ENCODE assay signal across 8 cellular contexts in genomic region chr12:76558684-76559276, GRCh38. TPM values are rescaled to one million over a fixed set of nuclear protein-coding genes. Genes with fewer than 3 reads are reported as not detected.
A peak's percentile ranks its signal among the peaks of the same experiment; 100 is the strongest.
DNase-seq lines count a peak whose midpoint lies in the region; ATAC-seq and TF ChIP-seq lines count a peak whose summit lies in the region.

No MANE protein-coding gene starts in this region.

- H3K36me3 ChIP-seq in CD8-positive, alpha-beta memory T cell (ENCODE audit: insufficient read depth, low read length): no peaks in the 10 kb centered on the region
- H3K36me3 ChIP-seq in testis (ENCODE audit: low read depth, missing control alignments): no peaks in the 10 kb centered on the region

- peaks cover 41 to 56% (median 47%) of the 10 kb centered on the region in 3 donors for H3K4me1 Mint-ChIP-seq in CD8-positive, alpha-beta memory T cell

- peak overlapping the region; percentile 98 for H3K27ac ChIP-seq in CD8-positive, alpha-beta memory T cell (ENCODE audit: low read depth, low read length)
- peak overlapping the region; percentile 90 for H3K27ac ChIP-seq in foreskin keratinocyte
- peak overlapping the region; percentile 95 for H3K27ac ChIP-seq in testis

- POLR2A ChIA-PET in CD8-positive, alpha-beta memory T cell (lab: Charles Lee): interaction anchor here (0.6 to 2.7 kb wide), 10 partner anchors 101 to 1168 kb away, joined by 3 to 19 read pairs (median 4); partner anchors contain the start of genes BBS10, GLIPR1L2, NAP1L1 and PHLDA1

- peak overlapping the region; percentile 92 to 99 (median 97) for H3K4me3 Mint-ChIP-seq in CD8-positive, alpha-beta memory T cell

- peaks cover 0 to 20% (median 2%) of the 10 kb centered on the region in 3 donors for H3K36me3 Mint-ChIP-seq in CD8-positive, alpha-beta memory T cell

- H3K9me3 Mint-ChIP-seq in CD8-positive, alpha-beta memory T cell: no peaks in the 10 kb centered on the region

- DNase-seq in CD8-positive, alpha-beta memory T cell: peak; percentile 81 to 94 (median 91)
- peak; percentile 10 for DNase-seq in HS-5 (ENCODE audit: low read depth)
- DNase-seq in RKO (ENCODE audit: low spot score): peak; percentile 67
- peak; percentile 69 for DNase-seq in activated T-helper 9 cell treated with anti-CD3 and anti-CD28 coated beads, Interleukin-2, amount 50 U/mL, for 16 hours (ENCODE audit: low read depth)
- DNase-seq in foreskin keratinocyte: peak in 1 of 2 donors; percentile 36
- peak; percentile 33 for DNase-seq in occipital lobe (lab: John Stamatoyannopoulos, UW)
- peak; percentile 49 for DNase-seq in testis

- intact Hi-C loops in testis (cut with DNase I; ENCODE audit: low total_unique reads): no loop called here

- peak overlapping the region; percentile 89 for H3K4me3 ChIP-seq in CD8-positive, alpha-beta memory T cell (ENCODE audit: low read length)
- H3K4me3 ChIP-seq in testis: peak overlapping the region; percentile 90 to 91

- H3K27me3 Mint-ChIP-seq in CD8-positive, alpha-beta memory T cell: peaks cover 0 to 3% of the 10 kb centered on the region in 2 donors

- 1% methylated on average over 23 to 24 of the region's 24 CpGs for WGBS in testis, 2 donors

- H3K9me3 ChIP-seq in CD8-positive, alpha-beta memory T cell (ENCODE audit: low read length): no peaks in the 10 kb centered on the region
- H3K9me3 ChIP-seq in testis: no peaks in the 10 kb centered on the region

- H3K27me3 ChIP-seq in CD8-positive, alpha-beta memory T cell (ENCODE audit: insufficient read depth, low read length, poor library complexity, severe bottlenecking): no peaks in the 10 kb centered on the region
- H3K27me3 ChIP-seq in foreskin keratinocyte (no peaks in the 10 kb centered on the region), testis (no peaks in the 10 kb centered on the region)

- TF ChIP-seq POLR2A in testis (IDR thresholded peaks at IDR 0.05): no peak

- no peak for TF ChIP-seq CTCF in foreskin keratinocyte (conservative IDR thresholded peaks at IDR 0.05)
- no peak for TF ChIP-seq CTCF in testis (IDR thresholded peaks at IDR 0.05)

- peak overlapping the region; percentile 94 to 99 (median 96) for H3K27ac Mint-ChIP-seq in CD8-positive, alpha-beta memory T cell

- peak; percentile 44 for ATAC-seq in GM21367 (IDR thresholded peaks at IDR 0.05; ENCODE audit: unreplicated experiment)
- ATAC-seq in foreskin keratinocyte: peak; percentile 46

- peaks cover 49% of the 10 kb centered on the region for H3K4me1 ChIP-seq in CD8-positive, alpha-beta memory T cell (ENCODE audit: insufficient read depth, low read length)
- peaks cover 14% of the 10 kb centered on the region for H3K4me1 ChIP-seq in foreskin keratinocyte
- H3K4me1 ChIP-seq in testis: peaks cover 4% of the 10 kb centered on the region

- CTCF ChIA-PET in CD8-positive, alpha-beta memory T cell (lab: Charles Lee): interaction anchor here (0.6 to 1.4 kb wide), 6 partner anchors 8 to 527 kb away, joined by 3 to 4 read pairs (median 3); partner anchors contain the start of genes BBS10 and PHLDA1

RNA-seq across cellular contexts. Expression of gene OSBPL8, which starts 0.8 kb away (rescaled TPM):
- total RNA-seq in CD8-positive, alpha-beta memory T cell: 10 to 100 TPM; 87.3 to 90.7 TPM
- polyA plus RNA-seq in CD8-positive, alpha-beta memory T cell: 113 TPM
- 47.0 and 48.8 TPM in 2 replicates for total RNA-seq in foreskin keratinocyte
- polyA plus RNA-seq in foreskin keratinocyte: 5.8 and 6.2 TPM in 2 replicates
- 187 TPM for total RNA-seq in occipital lobe
- total RNA-seq in testis: 10 to 100 TPM; 64.3 to 77.5 TPM
- polyA plus RNA-seq in testis (ENCODE audit: insufficient read depth, low read depth, low replicate concordance): 19.1 TPM
